8 cellular contexts compared by ENCODE assay signal in the genomic region with DNA sequence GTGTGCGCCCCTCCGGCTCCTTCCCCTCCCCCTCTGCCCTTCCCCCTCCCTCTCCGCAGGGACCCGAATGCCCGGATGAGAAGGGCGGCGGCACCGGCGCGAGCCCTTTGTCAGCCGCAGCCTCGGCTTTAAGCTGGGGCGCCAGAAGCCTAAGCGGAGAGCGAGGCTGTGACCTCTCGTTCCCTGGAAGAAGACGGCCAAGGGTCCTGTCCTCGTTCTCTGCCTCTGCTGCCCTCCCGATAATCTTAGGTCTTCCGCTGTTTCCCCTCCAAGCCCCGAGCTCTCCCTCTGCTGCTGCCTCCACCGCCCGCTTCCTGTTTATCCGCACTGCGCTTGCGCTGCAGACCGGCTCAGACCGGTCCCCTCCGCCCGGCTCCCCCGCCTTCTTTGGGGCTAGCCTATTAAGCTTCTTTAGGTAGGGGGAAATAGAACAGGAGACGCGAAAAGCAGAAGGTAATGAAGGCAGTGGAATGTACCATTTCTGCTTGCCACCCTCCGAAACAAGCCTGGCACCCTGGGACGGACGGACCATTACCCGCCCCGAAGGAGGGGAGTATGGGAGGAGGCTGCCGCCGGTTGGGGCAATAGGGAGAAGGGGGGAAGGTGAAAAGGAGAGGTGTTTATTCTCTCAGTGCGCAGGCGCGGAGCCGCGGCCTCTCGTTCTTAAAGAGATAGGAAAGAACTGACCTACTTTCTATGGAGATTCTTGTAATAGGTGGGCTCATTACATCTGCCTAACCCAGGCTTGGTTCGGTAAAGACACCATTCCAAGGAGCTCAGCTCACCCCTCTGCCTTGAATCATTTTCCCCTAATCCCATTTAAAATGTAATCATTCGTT. TPM values are rescaled to one million over a fixed set of nuclear protein-coding genes. Genes with fewer than 3 reads are reported as not detected.
DNase-seq lines count a peak whose midpoint lies in the region; ATAC-seq and TF ChIP-seq lines count a peak whose summit lies in the region.

Gene OGA, minus strand, starts transcription at position 326 of the 839 bp plus-strand sequence. CDS start 422 bp downstream, outside the sequence.

- ATAC-seq in HG03432 (IDR thresholded peaks at IDR 0.05; ENCODE audit: unreplicated experiment): peak; percentile 85

- DNase-seq in AG20443 (ENCODE audit: low spot score): peak; percentile 97
- peak; percentile 99 for DNase-seq in NCI-H510A (lab: John Stamatoyannopoulos, UW)
- DNase-seq in activated CD4-positive, alpha-beta T cell treated with anti-CD3 and anti-CD28 coated beads for 1 hour: peak; percentile 96
- peak; percentile 98 for DNase-seq in cerebellum (ENCODE audit: low spot score)
- DNase-seq in islet precursor cell: peak; percentile 100
- DNase-seq in stimulated activated CD4-positive, alpha-beta T cell treated with anti-CD3 and anti-CD28 coated beads, Interleukin-12 subunit alpha, Interleukin-12 subunit beta, amount 100 ng/mL, for 48 hours (ENCODE audit: low read depth in 2 of 3, low spot score in 1 of 3): peak; percentile 93 to 98 (median 96)

- peak; percentile 96 for TF ChIP-seq POLR2A in GM19099 (IDR thresholded peaks at IDR 0.05; ENCODE audit: extremely low read depth, insufficient read length, low read depth)

RNA-seq across cellular contexts. Expression of gene OGA, which starts in this region (rescaled TPM):
- 295 TPM for total RNA-seq in cerebellum

Comparison
In these comparisons a context has a peak if more than half of its experiments do, and no peak if none do; other contexts are left out.
1. Peak in every context shown above with its lines: DNase-seq and ATAC-seq.